ENCODE assay signal across 23 cellular contexts in the genomic region with DNA sequence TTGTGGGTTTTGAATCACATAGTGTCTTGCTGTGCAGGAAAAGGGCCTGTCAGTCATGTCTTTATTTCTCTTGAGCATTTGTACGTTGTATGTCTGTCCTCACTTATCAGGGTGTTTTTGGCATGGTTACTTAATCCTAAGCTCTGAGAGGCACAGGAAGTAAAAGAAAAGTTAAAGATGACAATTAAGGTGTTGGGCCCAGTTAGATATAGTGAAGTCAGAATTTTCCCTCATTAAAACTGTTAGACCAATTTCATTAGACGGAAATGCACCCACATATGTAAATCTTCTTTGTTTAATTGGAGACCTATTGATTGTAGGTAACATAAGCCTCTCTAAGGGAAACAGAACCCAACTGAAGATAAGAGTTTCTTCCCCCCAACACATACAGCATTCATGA. TPM values are rescaled to one million over a fixed set of nuclear protein-coding genes. Genes with fewer than 3 reads are reported as not detected.
A peak's percentile ranks its signal among the peaks of the same experiment; 100 is the strongest.
DNase-seq lines count a peak whose midpoint lies in the region; ATAC-seq lines count a peak whose summit lies in the region.
"Had no signal": no experiment of that assay in that cellular context is flagged by ENCODE, and none has a peak within 500 bp of the region (broad histone marks: within the 10 kb centered on the region; RNA-seq: fewer than 3 reads in every experiment).

No MANE protein-coding gene starts in this region.

- no peak for DNase-seq in SK-N-MC (ENCODE audit: low read depth, low spot score)
- no peak for DNase-seq in caudate nucleus (lab: John Stamatoyannopoulos, UW)
- DNase-seq in left ventricle myocardium superior, result no peak
- no peak for DNase-seq in substantia nigra (lab: John Stamatoyannopoulos, UW)
- no peak for DNase-seq in RKO (ENCODE audit: low spot score)
- no peak for DNase-seq in activated CD4-positive, alpha-beta memory T cell treated with anti-CD3 and anti-CD28 coated beads for 36 hours
- DNase-seq: ACHN; C1 segment of cervical spinal cord; CD8-positive, alpha-beta memory T cell; GOT3; Karpas-422; MG63; NCI-H1092; NCI-H1436 treated with DMSO at 0.1 percent for 48 hours; NCI-H2029 treated with DMSO at 0.1 percent for 48 hours; NCI-H2171; NCI-H446 treated with DMSO at 0.1 percent for 48 hours; NCI-H69; NK-92 treated with Interleukin-12 subunit alpha and Interleukin-12 subunit beta, amount 100 ng/mL, for 24 hours; RPMI8226 had no signal

- H3K27me3 Mint-ChIP-seq in activated CD4-positive, alpha-beta memory T cell treated with anti-CD3 and anti-CD28 coated beads for 36 hours, result no peaks in the 10 kb centered on the region

- H3K4me3 ChIP-seq in SK-N-MC, result no peak overlapping the region
- H3K4me3 ChIP-seq: MG63 had no signal

- H3K36me3 ChIP-seq in SK-N-MC (ENCODE audit: insufficient read depth, low read length), result peaks cover 13% of the 10 kb centered on the region; the same call in 1 of the 2 replicates
- H3K36me3 ChIP-seq: MG63 had no signal

- intact Hi-C loops in left ventricle myocardium superior (cut with micrococcal nuclease), result no loop called here
- intact Hi-C loops in activated CD4-positive, alpha-beta memory T cell treated with anti-CD3 and anti-CD28 coated beads for 36 hours (cut with micrococcal nuclease), result no loop called here

- peaks cover under 1% of the 10 kb centered on the region for H3K4me1 Mint-ChIP-seq in activated CD4-positive, alpha-beta memory T cell treated with anti-CD3 and anti-CD28 coated beads for 36 hours (ENCODE audit: low read depth)

- H3K27ac Mint-ChIP-seq in activated CD4-positive, alpha-beta memory T cell treated with anti-CD3 and anti-CD28 coated beads for 36 hours, result no peak overlapping the region
- H3K27ac Mint-ChIP-seq: CD8-positive, alpha-beta memory T cell had no signal

- H3K9me3 ChIP-seq in SK-N-MC (ENCODE audit: low read depth, low read length), result no peaks in the 10 kb centered on the region; the same call in 1 of the 2 replicates
- H3K9me3 ChIP-seq: MG63 had no signal

- H3K4me3 Mint-ChIP-seq in activated CD4-positive, alpha-beta memory T cell treated with anti-CD3 and anti-CD28 coated beads for 36 hours, result no peak overlapping the region
- H3K4me3 Mint-ChIP-seq: CD8-positive, alpha-beta memory T cell had no signal

- ATAC-seq in left ventricle myocardium superior (peak; percentile 44), HG03442 (IDR thresholded peaks at IDR 0.05; ENCODE audit: unreplicated experiment) (no peak), esophagus mucosa (no peak)
- ATAC-seq: HCT116 had no signal

- H3K27ac ChIP-seq in SK-N-MC, result 0 out of 2 replicates have a peak overlapping the region, but pooled peaks have one; percentile 0
- peak overlapping the region; percentile 69 for H3K27ac ChIP-seq in caudate nucleus (ENCODE audit: low read depth, low read length)
- peak overlapping the region; percentile 22 for H3K27ac ChIP-seq in substantia nigra (ENCODE audit: low read depth, low read length, poor library complexity, severe bottlenecking)

- H3K36me3 Mint-ChIP-seq in activated CD4-positive, alpha-beta memory T cell treated with anti-CD3 and anti-CD28 coated beads for 36 hours, result peaks cover 2% of the 10 kb centered on the region

- H3K9me3 Mint-ChIP-seq in activated CD4-positive, alpha-beta memory T cell treated with anti-CD3 and anti-CD28 coated beads for 36 hours, result no peaks in the 10 kb centered on the region

- POLR2A ChIA-PET in activated CD4-positive, alpha-beta memory T cell treated with anti-CD3 and anti-CD28 coated beads for 36 hours (lab: Charles Lee), result no interaction called here

- CTCF ChIA-PET in activated CD4-positive, alpha-beta memory T cell treated with anti-CD3 and anti-CD28 coated beads for 36 hours (lab: Charles Lee), result no interaction called here

- no peak overlapping the region for H3K9ac ChIP-seq in SK-N-MC (ENCODE audit: insufficient read length)

RNA-seq across cellular contexts. Expression of a gene that starts 21.9 kb away (rescaled TPM):
- total RNA-seq in left ventricle myocardium superior (102 TPM), esophagus mucosa (47.5 TPM)
- total RNA-seq in activated CD4-positive, alpha-beta memory T cell treated with anti-CD3 and anti-CD28 coated beads for 36 hours, result 1 to 10 TPM; 5.3 to 7.1 TPM

Comparison
In these comparisons a context has a peak if more than half of its experiments do, and no peak if none do; other contexts are left out.
1. H3K27ac ChIP-seq: peak in every context shown above with its lines; median percentile 69 in caudate nucleus; 22 in substantia nigra; 0 in SK-N-MC.